In genomic region chr4:138158746-138159297, GRCh38 we compare ENCODE assay signal across 10 cellular contexts.
DNase-seq lines count a peak whose midpoint lies in the region; ATAC-seq, FAIRE-seq and TF ChIP-seq lines count a peak whose summit lies in the region.
"Had no signal": no experiment of that assay in that cellular context is flagged by ENCODE, and none has a peak within 500 bp of the region (broad histone marks: within the 10 kb centered on the region; RNA-seq: fewer than 3 reads in every experiment).

No MANE protein-coding gene starts in this region.

- BruUV-seq in endothelial cell of umbilical vein (replicated peaks; lab: Mats Ljungman, UMichigan), result no TSS peak

- no peaks in the 10 kb centered on the region for H3K79me2 ChIP-seq in endothelial cell of umbilical vein (ENCODE audit: control insufficient read depth, insufficient read depth, low read length)

- no peak for TF ChIP-seq EP300 in ovary (IDR thresholded peaks at IDR 0.05)

- H3K27me3 ChIP-seq in endothelial cell of umbilical vein (ENCODE audit: control insufficient read depth in 2 of 2, insufficient read depth in 2 of 2, low read length in 2 of 2), result no peaks in the 10 kb centered on the region
- no peaks in the 10 kb centered on the region for H3K27me3 ChIP-seq in ovary
- H3K27me3 ChIP-seq in aorta (ENCODE audit: control insufficient read depth in 1 of 2, insufficient read depth in 2 of 2, low read length in 1 of 2), result no peaks in the 10 kb centered on the region
- H3K27me3 ChIP-seq: uterus had no signal

- no peak for ATAC-seq in aorta (ENCODE audit: low FRiP score)

- no peak overlapping the region for H3K27ac ChIP-seq in endothelial cell of umbilical vein (ENCODE audit: insufficient read depth, low read depth, low read length)
- H3K27ac ChIP-seq in ovary, result no peak overlapping the region
- H3K27ac ChIP-seq in aorta (ENCODE audit: low read depth in 1 of 2, low read length in 2 of 2), result no peak overlapping the region
- H3K27ac ChIP-seq: uterus had no signal

- H2AFZ ChIP-seq in endothelial cell of umbilical vein (ENCODE audit: low read depth, low read length), result no peak overlapping the region

- dilution Hi-C loops in endothelial cell of umbilical vein (cut with MboI; ENCODE audit: extremely low pct_ligation_motif_present, low sequenced_read_pairs), result no loop called here

- no peak overlapping the region for H3K9ac ChIP-seq in endothelial cell of umbilical vein (replicated peaks; ENCODE audit: extremely low read depth, insufficient read depth, low read length)

- peak overlapping the region; percentile 22 for H3K4me2 ChIP-seq in endothelial cell of umbilical vein (ENCODE audit: insufficient read depth, low read length)

- DNase-seq in GM04504 (ENCODE audit: low read depth), result peak; percentile 54
- DNase-seq in NCI-H226, result peak; percentile 43
- peak; percentile 43 for DNase-seq in endothelial cell of umbilical vein (ENCODE audit: low read depth, low spot score)
- peak; percentile 91 for DNase-seq in renal cortical epithelial cell (ENCODE audit: low read depth)
- DNase-seq in ovary, result no peak
- no peak for DNase-seq in aorta
- DNase-seq in cerebellum (ENCODE audit: low spot score), result no peak
- DNase-seq: activated CD4-positive, alpha-beta T cell treated with anti-CD3 and anti-CD28 coated beads for 1 hour; DMS79; uterus had no signal

- TF ChIP-seq CTCF in endothelial cell of umbilical vein (IDR thresholded peaks at IDR 0.05; ENCODE audit: extremely low read depth in 1 of 2, insufficient read depth in 1 of 2, low read depth in 1 of 2, low read length in 2 of 2) (no peak), ovary (IDR thresholded peaks at IDR 0.05) (no peak)

- H4K20me1 ChIP-seq in endothelial cell of umbilical vein (replicated peaks; ENCODE audit: control insufficient read depth, extremely low read depth, insufficient read depth, low read length), result no peaks in the 10 kb centered on the region

- intact Hi-C loops in endothelial cell of umbilical vein (cut with micrococcal nuclease), result no loop called here
- intact Hi-C loops in ovary (cut with DNase I), result no loop called here
- intact Hi-C loops in aorta (cut with DNase I), result no loop called here

- no peak overlapping the region for H3K4me3 ChIP-seq in endothelial cell of umbilical vein (replicated peaks in 1 of 3; ENCODE audit: insufficient read depth in 1 of 3, low read depth in 1 of 3, low read length in 3 of 3)
- no peak overlapping the region for H3K4me3 ChIP-seq in ovary
- H3K4me3 ChIP-seq in aorta (ENCODE audit: low read length in 2 of 2), result no peak overlapping the region
- H3K4me3 ChIP-seq: uterus had no signal

- H3K4me1 ChIP-seq in endothelial cell of umbilical vein (ENCODE audit: control insufficient read depth, extremely low read depth, insufficient read depth, low read length) (peaks cover 9% of the 10 kb centered on the region), ovary (ENCODE audit: insufficient read depth) (no peaks in the 10 kb centered on the region), aorta (ENCODE audit: control insufficient read depth in 1 of 2, insufficient read depth in 2 of 2, low read length in 2 of 2) (no peaks in the 10 kb centered on the region)
- H3K4me1 ChIP-seq: uterus had no signal

- FAIRE-seq in endothelial cell of umbilical vein (lab: Jason Lieb, UNC), result no peak

- no peaks in the 10 kb centered on the region for H3K9me3 ChIP-seq in endothelial cell of umbilical vein (replicated peaks; ENCODE audit: control insufficient read depth, insufficient read depth, low read length)
- no peaks in the 10 kb centered on the region for H3K9me3 ChIP-seq in ovary
- no peaks in the 10 kb centered on the region for H3K9me3 ChIP-seq in aorta (ENCODE audit: control insufficient read depth, low read length)
- H3K9me3 ChIP-seq: uterus had no signal

- CTCF ChIA-PET in endothelial cell of umbilical vein (lab: Charles Lee), result interaction anchor here (0.9 to 1.6 kb wide), 5 partner anchors 9 to 123 kb away, joined by 3 to 6 read pairs (median 4); no protein-coding TSS in a partner anchor

- TF ChIP-seq POLR2A in endothelial cell of umbilical vein (IDR thresholded peaks at IDR 0.05; ENCODE audit: low read depth, low read length) (no peak), ovary (IDR thresholded peaks at IDR 0.05) (no peak)

- 79 to 86% (median 84%) methylated on average over 2 of the region's 2 CpGs for WGBS in ovary, 3 donors
- WGBS in aorta, 2 donors, result 80 to 82% methylated on average over 2 of the region's 2 CpGs

- POLR2A ChIA-PET in endothelial cell of umbilical vein (lab: Charles Lee), result interaction anchor here (0.7 kb wide), 1 partner anchor 13 kb away, joined by 3 read pairs; no protein-coding TSS in a partner anchor

- H3K36me3 ChIP-seq in endothelial cell of umbilical vein (ENCODE audit: control insufficient read depth in 2 of 2, extremely low read depth in 1 of 2, insufficient read depth in 2 of 2, low read length in 2 of 2) (no peaks in the 10 kb centered on the region), ovary (no peaks in the 10 kb centered on the region), aorta (ENCODE audit: control insufficient read depth in 1 of 2, insufficient read depth in 2 of 2, low read length in 1 of 2) (no peaks in the 10 kb centered on the region)
- H3K36me3 ChIP-seq: uterus had no signal

- no peaks in the 10 kb centered on the region for H3K9me1 ChIP-seq in endothelial cell of umbilical vein (replicated peaks; ENCODE audit: control insufficient read depth, extremely low read depth, insufficient read depth, low read length)

TF ChIP-seq in endothelial cell of umbilical vein, 7 proteins besides CTCF, POLR2A, EP300 and RAD21:
- TF ChIP-seq MYC (IDR thresholded peaks at IDR 0.05; ENCODE audit: low read depth, low read length) (no peak), FOS (IDR thresholded peaks at IDR 0.05; ENCODE audit: borderline replicate concordance, insufficient read depth, low read length) (peak; percentile 89), MAX (IDR thresholded peaks at IDR 0.05; ENCODE audit: insufficient read depth, insufficient read length) (no peak), POLR2AphosphoS5 (IDR thresholded peaks at IDR 0.05; ENCODE audit: insufficient read depth, low read depth, low read length) (no peak), JUN (IDR thresholded peaks at IDR 0.05; ENCODE audit: borderline replicate concordance, insufficient read depth, insufficient read length, low read depth) (peak; percentile 63), EZH2 (IDR thresholded peaks at IDR 0.05; ENCODE audit: borderline replicate concordance, low read depth, low read length, severe bottlenecking) (no peak), GATA2 (IDR thresholded peaks at IDR 0.05; ENCODE audit: insufficient read depth, insufficient read length, low read depth, low read length) (no peak)

Comparison
In these comparisons a context has a peak if more than half of its experiments do, and no peak if none do; other contexts are left out.
1. DNase-seq: peak in GM04504 (single experiment), NCI-H226 (single experiment), endothelial cell of umbilical vein (single experiment) and renal cortical epithelial cell (single experiment); none in ovary (0 of 5), aorta (0 of 2) and cerebellum (single experiment).